ENCODE assay signal across 25 cellular contexts in genomic region chr5:3006961-3007551, GRCh38.
"Had no signal": no experiment of that assay in that cellular context is flagged by ENCODE, and none has a peak within 500 bp of the region (broad histone marks: within the 10 kb centered on the region; RNA-seq: fewer than 3 reads in every experiment).

No MANE protein-coding gene starts in this region.

- H3K9me3 ChIP-seq: colonic mucosa, gastrocnemius medialis, left lung, prostate gland, right atrium auricular region, testis, tibial artery, upper lobe of left lung, uterus had no signal

- H3K27ac ChIP-seq: colonic mucosa, epithelial cell of prostate, gastrocnemius medialis, left lung, neural progenitor cell, prostate gland, right atrium auricular region, stomach, testis, tibial artery, upper lobe of left lung, uterus had no signal

- H3K36me3 ChIP-seq: colonic mucosa, gastrocnemius medialis, left lung, neural progenitor cell, prostate gland, right atrium auricular region, stomach, tibial artery, upper lobe of left lung, uterus had no signal

- H3K4me3 ChIP-seq: colonic mucosa, gastrocnemius medialis, left lung, neural progenitor cell, prostate gland, right atrium auricular region, smooth muscle cell, stomach, testis, tibial artery, upper lobe of left lung, uterus had no signal

- ATAC-seq: esophagus mucosa; gastrocnemius medialis; left lung; naive thymus-derived CD4-positive, alpha-beta T cell; sciatic nerve; stimulated activated effector memory CD8-positive, alpha-beta T cell treated with anti-CD3 and anti-CD28 coated beads, Interleukin-12 subunit alpha, Interleukin-12 subunit beta, amount 100 ng/mL, for 72 hours had no signal

- H3K4me1 ChIP-seq: colonic mucosa, gastrocnemius medialis, left lung, neural progenitor cell, prostate gland, right atrium auricular region, stomach, testis, tibial artery, upper lobe of left lung, uterus had no signal

- H3K27me3 ChIP-seq: colonic mucosa, gastrocnemius medialis, left lung, neural progenitor cell, right atrium auricular region, stomach, testis, tibial artery, upper lobe of left lung, uterus had no signal

- DNase-seq: colonic mucosa; effector CD4-positive, alpha-beta T cell; foreskin fibroblast; gastrocnemius medialis; kidney; left lung; mesenchymal stem cell; midbrain; naive thymus-derived CD4-positive, alpha-beta T cell; stimulated activated CD4-positive, alpha-beta T cell treated with anti-CD3 and anti-CD28 coated beads, Interleukin-2, amount 100 ng/mL, for 24 hours; stimulated activated CD4-positive, alpha-beta T cell treated with anti-CD3 and anti-CD28 coated beads, Interleukin-4, amount 100 ng/mL, for 24 hours; stimulated activated naive CD4-positive, alpha-beta T cell treated with Interleukin-2 at 50 U/mL for 16 hours; stomach; testis; upper lobe of left lung; uterus had no signal
